In genomic region chr18:13577091-13577697, GRCh38 we compare ENCODE assay signal across 8 cellular contexts.
DNase-seq lines count a peak whose midpoint lies in the region; ATAC-seq, FAIRE-seq and TF ChIP-seq lines count a peak whose summit lies in the region.

No MANE protein-coding gene starts in this region.

- in situ Hi-C loops in GM13976 (cut with MboI; ENCODE audit: low sequenced_read_pairs, unreplicated experiment), result no loop called here

- peak overlapping the region; percentile 53 for H3K4me2 ChIP-seq in osteoblast (ENCODE audit: insufficient read depth, low read length)

- H3K4me3 Mint-ChIP-seq in activated naive CD8-positive, alpha-beta T cell treated with anti-CD3 and anti-CD28 coated beads, Interleukin-2, amount 50 U/mL, for 24 hours, result peak overlapping the region; percentile 68
- H3K4me3 Mint-ChIP-seq in glutamatergic neuron (ENCODE audit: unreplicated experiment), result no peak overlapping the region

- H3K36me3 Mint-ChIP-seq in activated naive CD8-positive, alpha-beta T cell treated with anti-CD3 and anti-CD28 coated beads, Interleukin-2, amount 50 U/mL, for 24 hours (ENCODE audit: low read depth), result peaks cover 1% of the 10 kb centered on the region
- no peaks in the 10 kb centered on the region for H3K36me3 Mint-ChIP-seq in glutamatergic neuron (ENCODE audit: unreplicated experiment)

- H3K4me1 ChIP-seq in osteoblast (ENCODE audit: insufficient read depth, low read length), result peaks cover 2% of the 10 kb centered on the region

- peak overlapping the region; percentile 80 for H3K27ac Mint-ChIP-seq in activated naive CD8-positive, alpha-beta T cell treated with anti-CD3 and anti-CD28 coated beads, Interleukin-2, amount 50 U/mL, for 24 hours
- no peak overlapping the region for H3K27ac Mint-ChIP-seq in glutamatergic neuron (ENCODE audit: unreplicated experiment)

- no peak for TF ChIP-seq CTCF in GM13976 (IDR thresholded peaks at IDR 0.05; ENCODE audit: borderline replicate concordance, control extremely low read depth, extremely low read depth, insufficient read depth, missing control alignments)
- no peak for TF ChIP-seq CTCF in osteoblast (IDR thresholded peaks at IDR 0.05; ENCODE audit: extremely low read depth, low read depth, low read length)
- no peak for TF ChIP-seq CTCF in glutamatergic neuron (IDR thresholded peaks at IDR 0.05; ENCODE audit: partially characterized antibody, unreplicated experiment)
- TF ChIP-seq CTCF in D721Med (IDR thresholded peaks at IDR 0.05; ENCODE audit: insufficient read depth, missing control alignments), result no peak

- no peaks in the 10 kb centered on the region for H3K36me3 ChIP-seq in osteoblast (ENCODE audit: insufficient read depth, low read length)

- H2AFZ ChIP-seq in osteoblast (ENCODE audit: low read length), result no peak overlapping the region

- no peak overlapping the region for H3K4me3 ChIP-seq in osteoblast (ENCODE audit: insufficient read depth, low read length)

- ATAC-seq in GM21737 (IDR thresholded peaks at IDR 0.05; ENCODE audit: unreplicated experiment), result peak; percentile 75
- peak; percentile 89 for ATAC-seq in activated naive CD8-positive, alpha-beta T cell treated with anti-CD3 and anti-CD28 coated beads, Interleukin-2, amount 50 U/mL, for 24 hours

- FAIRE-seq in D721Med (lab: Jason Lieb, UNC), result no peak

- no peaks in the 10 kb centered on the region for H4K20me1 ChIP-seq in osteoblast (ENCODE audit: insufficient read depth, low read length)

- H3K27me3 Mint-ChIP-seq in activated naive CD8-positive, alpha-beta T cell treated with anti-CD3 and anti-CD28 coated beads, Interleukin-2, amount 50 U/mL, for 24 hours, result peaks cover 2% of the 10 kb centered on the region
- H3K27me3 Mint-ChIP-seq in glutamatergic neuron (ENCODE audit: unreplicated experiment), result peaks cover 4% of the 10 kb centered on the region

- peak; percentile 76 for DNase-seq in GM13976 (ENCODE audit: low spot score)
- DNase-seq in M059J (ENCODE audit: low read depth), result peak; percentile 52
- DNase-seq in activated naive CD8-positive, alpha-beta T cell treated with anti-CD3 and anti-CD28 coated beads, Interleukin-2, amount 50 U/mL, for 24 hours, result peak; percentile 57
- DNase-seq in osteoblast (ENCODE audit: insufficient read length, low spot score, missing footprints), result peak; percentile 90
- DNase-seq in glutamatergic neuron, result no peak
- no peak for DNase-seq in D721Med (ENCODE audit: insufficient read length, low spot score)
- DNase-seq in midbrain (lab: John Stamatoyannopoulos, UW), result no peak

- no peaks in the 10 kb centered on the region for H3K79me2 ChIP-seq in osteoblast (ENCODE audit: insufficient read depth, low read length)

- peaks cover 59% of the 10 kb centered on the region for H3K4me1 Mint-ChIP-seq in activated naive CD8-positive, alpha-beta T cell treated with anti-CD3 and anti-CD28 coated beads, Interleukin-2, amount 50 U/mL, for 24 hours
- no peaks in the 10 kb centered on the region for H3K4me1 Mint-ChIP-seq in glutamatergic neuron (ENCODE audit: low read depth, unreplicated experiment)

- no peaks in the 10 kb centered on the region for H3K9me3 Mint-ChIP-seq in activated naive CD8-positive, alpha-beta T cell treated with anti-CD3 and anti-CD28 coated beads, Interleukin-2, amount 50 U/mL, for 24 hours
- H3K9me3 Mint-ChIP-seq in glutamatergic neuron (ENCODE audit: unreplicated experiment), result no peaks in the 10 kb centered on the region

- H3K27me3 ChIP-seq in osteoblast (ENCODE audit: insufficient read depth, low read length), result peaks cover 8% of the 10 kb centered on the region

- H3K9me3 ChIP-seq in osteoblast (ENCODE audit: low read depth, low read length), result no peaks in the 10 kb centered on the region

- H3K27ac ChIP-seq in osteoblast (ENCODE audit: low read depth, low read length), result no peak overlapping the region

Comparison
In these comparisons a context has a peak if more than half of its experiments do, and no peak if none do; other contexts are left out.
1. DNase-seq: peak in GM13976 (single experiment), M059J (single experiment), activated naive CD8-positive, alpha-beta T cell treated with anti-CD3 and anti-CD28 coated beads, Interleukin-2, amount 50 U/mL, for 24 hours (single experiment) and osteoblast (single experiment); none in glutamatergic neuron (single experiment), D721Med (single experiment) and midbrain (single experiment).